In the genomic region with DNA sequence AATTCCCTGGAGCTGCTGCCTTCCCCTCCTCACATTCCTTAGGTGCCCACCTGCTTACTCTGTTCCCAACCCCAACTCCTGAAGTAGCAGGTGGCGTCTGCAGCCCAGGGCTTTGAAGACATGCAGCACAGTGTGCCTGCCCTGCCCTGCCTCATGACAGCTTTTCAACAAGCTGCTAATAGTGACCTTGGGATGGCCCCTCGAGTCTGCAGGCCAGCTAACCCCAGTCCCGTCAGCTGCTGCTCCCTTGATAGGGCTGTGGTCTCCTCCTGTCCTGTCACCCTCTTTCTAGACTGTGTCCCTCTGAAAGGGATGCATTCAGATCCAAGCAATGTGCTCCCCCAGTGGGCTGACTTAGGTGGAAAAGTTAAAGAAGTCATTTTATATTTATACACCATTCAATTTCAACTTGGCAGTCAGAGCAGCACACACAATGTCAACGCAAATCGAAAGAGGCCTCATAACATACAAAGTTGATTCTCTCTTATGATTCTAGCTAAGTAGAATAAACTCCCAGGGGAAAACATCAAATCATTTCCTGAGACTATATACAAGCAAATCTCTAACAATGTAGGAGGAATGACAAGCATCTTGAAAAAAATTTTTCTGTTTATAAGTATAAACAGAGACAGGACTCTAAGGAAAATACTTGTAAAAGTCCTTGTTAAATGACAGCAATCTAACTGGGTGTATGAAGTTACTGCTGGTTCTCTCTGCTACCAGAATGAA, we compare ENCODE assay signal across 18 cellular contexts. TPM values are rescaled to one million over a fixed set of nuclear protein-coding genes. Genes with fewer than 3 reads are reported as not detected.
DNase-seq lines count a peak whose midpoint lies in the region; ATAC-seq and TF ChIP-seq lines count a peak whose summit lies in the region.
"Had no signal": no experiment of that assay in that cellular context is flagged by ENCODE, and none has a peak within 500 bp of the region (broad histone marks: within the 10 kb centered on the region; RNA-seq: fewer than 3 reads in every experiment).

No MANE protein-coding gene starts in this region.

- no peak overlapping the region for H2AK5ac ChIP-seq in mesenchymal stem cell (ENCODE audit: low read length, severe bottlenecking)

- peaks cover 0 to 6% of the 10 kb centered on the region in 2 experiments for H3K27me3 ChIP-seq in mesenchymal stem cell (ENCODE audit: control insufficient read depth in 1 of 2, insufficient read depth in 1 of 2, low read length in 2 of 2)
- H3K27me3 ChIP-seq in upper lobe of right lung: no peaks in the 10 kb centered on the region
- H3K27me3 ChIP-seq: body of pancreas, Peyer's patch had no signal

- H3K4me2 ChIP-seq in mesenchymal stem cell (ENCODE audit: low read length, poor library complexity, severe bottlenecking): no peak overlapping the region

- no peaks in the 10 kb centered on the region for H3K4me1 Mint-ChIP-seq in activated CD8-positive, alpha-beta T cell treated with anti-CD3 and anti-CD28 coated beads, Interleukin-2, amount 10 ng/mL, durations not matched to agents 7 days and 5 days (ENCODE audit: low read depth)
- peaks cover 7% of the 10 kb centered on the region for H3K4me1 Mint-ChIP-seq in activated CD8-positive, alpha-beta T cell treated with anti-CD3 and anti-CD28 coated beads for 36 hours (ENCODE audit: low read depth)

- H3K9ac ChIP-seq in mesenchymal stem cell (ENCODE audit: low read length): no peak overlapping the region
- H3K9ac ChIP-seq: parathyroid adenoma had no signal

- no peaks in the 10 kb centered on the region for H3K79me1 ChIP-seq in mesenchymal stem cell (replicated peaks; ENCODE audit: low read length, poor library complexity, severe bottlenecking)

- H3K4me1 ChIP-seq in mesenchymal stem cell (ENCODE audit: control insufficient read depth, insufficient read depth, low read depth, low read length) (peaks cover 2% of the 10 kb centered on the region), upper lobe of right lung (peaks cover 16% of the 10 kb centered on the region)
- H3K4me1 ChIP-seq: body of pancreas, Peyer's patch had no signal

- H3K4me3 ChIP-seq in fibroblast of villous mesenchyme (ENCODE audit: low read depth, low read length) (no peak overlapping the region), mesenchymal stem cell (ENCODE audit: insufficient read depth in 1 of 2, low read depth in 1 of 2, low read length in 2 of 2) (no peak overlapping the region), upper lobe of right lung (no peak overlapping the region)
- H3K4me3 ChIP-seq: body of pancreas, Peyer's patch had no signal

- no peak overlapping the region for H2BK15ac ChIP-seq in mesenchymal stem cell (ENCODE audit: low read depth, poor library complexity, severe bottlenecking)

- no peak overlapping the region for H3K23ac ChIP-seq in mesenchymal stem cell (ENCODE audit: low read length in 2 of 2)

- no peak overlapping the region for H3K4ac ChIP-seq in mesenchymal stem cell (ENCODE audit: low read depth in 1 of 2, low read length in 2 of 2)

- H3K36me3 ChIP-seq in mesenchymal stem cell (ENCODE audit: control insufficient read depth in 1 of 2, insufficient read depth in 2 of 2, low read depth in 1 of 2, low read length in 2 of 2) (no peaks in the 10 kb centered on the region), upper lobe of right lung (no peaks in the 10 kb centered on the region)
- H3K36me3 ChIP-seq: Peyer's patch had no signal

- ATAC-seq in activated CD8-positive, alpha-beta T cell treated with anti-CD3 and anti-CD28 coated beads, Interleukin-2, amount 10 ng/mL, durations not matched to agents 7 days and 5 days: no peak
- no peak for ATAC-seq in activated CD8-positive, alpha-beta T cell treated with anti-CD3 and anti-CD28 coated beads for 36 hours
- ATAC-seq in upper lobe of right lung (peak; percentile 25), GM21423 (IDR thresholded peaks at IDR 0.05; ENCODE audit: unreplicated experiment) (no peak), HG03039 (IDR thresholded peaks at IDR 0.05; ENCODE audit: unreplicated experiment) (no peak)
- ATAC-seq: body of pancreas had no signal

- no peaks in the 10 kb centered on the region for H3K36me3 Mint-ChIP-seq in activated CD8-positive, alpha-beta T cell treated with anti-CD3 and anti-CD28 coated beads, Interleukin-2, amount 10 ng/mL, durations not matched to agents 7 days and 5 days (ENCODE audit: low read depth)
- H3K36me3 Mint-ChIP-seq in activated CD8-positive, alpha-beta T cell treated with anti-CD3 and anti-CD28 coated beads for 36 hours (ENCODE audit: low read depth): no peaks in the 10 kb centered on the region

- peak overlapping the region in 1 of 2 experiments; percentile 82 for H3K14ac ChIP-seq in mesenchymal stem cell (ENCODE audit: low read length in 2 of 2)

- H3K27ac ChIP-seq in mesenchymal stem cell (ENCODE audit: low read length, poor library complexity, severe bottlenecking) (no peak overlapping the region), upper lobe of right lung (peak overlapping the region; percentile 59)
- H3K27ac ChIP-seq: body of pancreas, parathyroid adenoma, Peyer's patch had no signal

- no peak overlapping the region for H2BK5ac ChIP-seq in mesenchymal stem cell (ENCODE audit: low read depth, low read length, poor library complexity, severe bottlenecking)

- WGBS in mesenchymal stem cell: 89% methylated on average over 3 of the region's 5 CpGs

- no peak overlapping the region for H3K4me3 Mint-ChIP-seq in activated CD8-positive, alpha-beta T cell treated with anti-CD3 and anti-CD28 coated beads, Interleukin-2, amount 10 ng/mL, durations not matched to agents 7 days and 5 days
- no peak overlapping the region for H3K4me3 Mint-ChIP-seq in activated CD8-positive, alpha-beta T cell treated with anti-CD3 and anti-CD28 coated beads for 36 hours
- H3K4me3 Mint-ChIP-seq: activated B cell treated with CpG ODN at 0.5 μM for 24 hours had no signal

- no peak overlapping the region for H2AFZ ChIP-seq in mesenchymal stem cell (ENCODE audit: low read depth, low read length)
- H2AFZ ChIP-seq: parathyroid adenoma had no signal

- no peak for DNase-seq in activated CD8-positive, alpha-beta T cell treated with anti-CD3 and anti-CD28 coated beads, Interleukin-2, amount 10 ng/mL, durations not matched to agents 7 days and 5 days
- no peak for DNase-seq in activated CD8-positive, alpha-beta T cell treated with anti-CD3 and anti-CD28 coated beads for 36 hours
- peak; percentile 26 for DNase-seq in fibroblast of villous mesenchyme (ENCODE audit: low read depth)
- peak; percentile 26 for DNase-seq in mesenchymal stem cell
- no peak for DNase-seq in upper lobe of right lung
- no peak for DNase-seq in stimulated activated CD4-positive, alpha-beta T cell treated with anti-CD3 and anti-CD28 coated beads, Interleukin-4, amount 100 ng/mL, for 24 hours
- DNase-seq: 8988T; activated B cell treated with CpG ODN at 0.5 μM for 24 hours; body of pancreas; effector CD8-positive, alpha-beta T cell; foreskin melanocyte; NCI-H187 treated with DMSO at 0.1 percent for 48 hours; NCI-H69; Peyer's patch; substantia nigra had no signal

- H4K8ac ChIP-seq in mesenchymal stem cell (ENCODE audit: low read length): peak overlapping the region; percentile 87

- H2BK12ac ChIP-seq in mesenchymal stem cell (ENCODE audit: low read length in 2 of 2): peak overlapping the region in 1 of 2 experiments; percentile 91

- peaks cover 22% of the 10 kb centered on the region for H3K27me3 Mint-ChIP-seq in activated CD8-positive, alpha-beta T cell treated with anti-CD3 and anti-CD28 coated beads, Interleukin-2, amount 10 ng/mL, durations not matched to agents 7 days and 5 days (ENCODE audit: low read depth)
- H3K27me3 Mint-ChIP-seq in activated CD8-positive, alpha-beta T cell treated with anti-CD3 and anti-CD28 coated beads for 36 hours: no peaks in the 10 kb centered on the region
- H3K27me3 Mint-ChIP-seq: activated B cell treated with CpG ODN at 0.5 μM for 24 hours had no signal

- H4K91ac ChIP-seq in mesenchymal stem cell (ENCODE audit: low read length): peak overlapping the region; percentile 92

- no peak for TF ChIP-seq CTCF in activated CD8-positive, alpha-beta T cell treated with anti-CD3 and anti-CD28 coated beads for 36 hours (IDR thresholded peaks at IDR 0.05)
- TF ChIP-seq CTCF in fibroblast of villous mesenchyme (IDR thresholded peaks at IDR 0.05; ENCODE audit: insufficient read depth, low read depth, low read length): no peak
- TF ChIP-seq CTCF in upper lobe of right lung (IDR thresholded peaks at IDR 0.05): no peak

- POLR2A ChIA-PET in activated CD8-positive, alpha-beta T cell treated with anti-CD3 and anti-CD28 coated beads, Interleukin-2, amount 10 ng/mL, durations not matched to agents 7 days and 5 days (lab: Charles Lee): no interaction called here
- POLR2A ChIA-PET in activated CD8-positive, alpha-beta T cell treated with anti-CD3 and anti-CD28 coated beads for 36 hours (lab: Charles Lee): interaction anchor here (0.6 kb wide), 1 partner anchor 405 kb away, joined by 3 read pairs; no protein-coding TSS in a partner anchor

- intact Hi-C loops in activated CD8-positive, alpha-beta T cell treated with anti-CD3 and anti-CD28 coated beads for 36 hours (cut with micrococcal nuclease): no loop called here
- intact Hi-C loops in upper lobe of right lung (cut with DNase I): no loop called here

- peak overlapping the region in 1 of 2 experiments; percentile 11 for H3K18ac ChIP-seq in mesenchymal stem cell (ENCODE audit: low read depth in 1 of 2, low read length in 2 of 2)

- H2BK120ac ChIP-seq in mesenchymal stem cell (ENCODE audit: low read depth, low read length): no peak overlapping the region

- peak overlapping the region; percentile 25 for H3K27ac Mint-ChIP-seq in activated CD8-positive, alpha-beta T cell treated with anti-CD3 and anti-CD28 coated beads, Interleukin-2, amount 10 ng/mL, durations not matched to agents 7 days and 5 days
- H3K27ac Mint-ChIP-seq in activated CD8-positive, alpha-beta T cell treated with anti-CD3 and anti-CD28 coated beads for 36 hours: no peak overlapping the region
- H3K27ac Mint-ChIP-seq: activated B cell treated with CpG ODN at 0.5 μM for 24 hours had no signal

- CTCF ChIA-PET in activated CD8-positive, alpha-beta T cell treated with anti-CD3 and anti-CD28 coated beads, Interleukin-2, amount 10 ng/mL, durations not matched to agents 7 days and 5 days (lab: Charles Lee): interaction anchor here (2.0 kb wide), 1 partner anchor 131 kb away, joined by 4 read pairs; no protein-coding TSS in a partner anchor
- CTCF ChIA-PET in activated CD8-positive, alpha-beta T cell treated with anti-CD3 and anti-CD28 coated beads for 36 hours (lab: Charles Lee): no interaction called here

- H3K9me3 ChIP-seq in mesenchymal stem cell (ENCODE audit: control insufficient read depth, low read length): no peaks in the 10 kb centered on the region
- no peaks in the 10 kb centered on the region for H3K9me3 ChIP-seq in upper lobe of right lung
- H3K9me3 ChIP-seq: body of pancreas, Peyer's patch had no signal

- no peaks in the 10 kb centered on the region for H3K9me3 Mint-ChIP-seq in activated CD8-positive, alpha-beta T cell treated with anti-CD3 and anti-CD28 coated beads, Interleukin-2, amount 10 ng/mL, durations not matched to agents 7 days and 5 days (ENCODE audit: insufficient read depth)
- no peaks in the 10 kb centered on the region for H3K9me3 Mint-ChIP-seq in activated CD8-positive, alpha-beta T cell treated with anti-CD3 and anti-CD28 coated beads for 36 hours

RNA-seq across cellular contexts. Expression of a gene that starts 37.9 kb away (rescaled TPM):
- 1 to 10 TPM; 2.2 to 2.3 TPM for total RNA-seq in activated CD8-positive, alpha-beta T cell treated with anti-CD3 and anti-CD28 coated beads, Interleukin-2, amount 10 ng/mL, durations not matched to agents 7 days and 5 days
- total RNA-seq in activated CD8-positive, alpha-beta T cell treated with anti-CD3 and anti-CD28 coated beads for 36 hours: under 1 TPM; 0.81 to 0.98 TPM
- total RNA-seq in fibroblast of villous mesenchyme: 0.32 and 1.7 TPM in 2 replicates
- polyA plus RNA-seq in mesenchymal stem cell (2013, experiment 1 of 2): 0.87 TPM
- polyA plus RNA-seq in mesenchymal stem cell (2013, experiment 2 of 2): 0.89 TPM
- 28.0 TPM for total RNA-seq in upper lobe of right lung

Comparison
In these comparisons a context has a peak if more than half of its experiments do, and no peak if none do; other contexts are left out.
1. DNase-seq: peak in fibroblast of villous mesenchyme (single experiment) and mesenchymal stem cell (single experiment); none in activated CD8-positive, alpha-beta T cell treated with anti-CD3 and anti-CD28 coated beads, Interleukin-2, amount 10 ng/mL, durations not matched to agents 7 days and 5 days (single experiment), activated CD8-positive, alpha-beta T cell treated with anti-CD3 and anti-CD28 coated beads for 36 hours (single experiment), upper lobe of right lung (single experiment) and stimulated activated CD4-positive, alpha-beta T cell treated with anti-CD3 and anti-CD28 coated beads, Interleukin-4, amount 100 ng/mL, for 24 hours (single experiment).